In genomic region chr5:51731641-51732040, GRCh38 we compare ENCODE assay signal across 14 cellular contexts.
"Had no signal": no experiment of that assay in that cellular context is flagged by ENCODE, and none has a peak within 500 bp of the region (broad histone marks: within the 10 kb centered on the region; RNA-seq: fewer than 3 reads in every experiment).

No MANE protein-coding gene starts in this region.

- H3K4me3 ChIP-seq: colonic mucosa, heart right ventricle, left ventricle myocardium inferior, ovary had no signal

- H3K27me3 Mint-ChIP-seq: activated naive CD8-positive, alpha-beta T cell treated with anti-CD3 and anti-CD28 coated beads, Interleukin-2, amount 10 ng/mL, durations not matched to agents 7 days and 5 days had no signal

- H3K27ac Mint-ChIP-seq: activated naive CD8-positive, alpha-beta T cell treated with anti-CD3 and anti-CD28 coated beads, Interleukin-2, amount 10 ng/mL, durations not matched to agents 7 days and 5 days had no signal

- ATAC-seq: activated T-cell treated with anti-CD3 and anti-CD28 coated beads, Interleukin-2, amount 50 U/mL, for 4 hours; heart right ventricle had no signal

- DNase-seq: activated CD4-positive, alpha-beta T cell treated with anti-CD3 and anti-CD28 coated beads for 1 hour; activated CD4-positive, alpha-beta T cell treated with anti-CD3 and anti-CD28 coated beads, Interleukin-2, amount 50 U/mL, for 48 hours; activated effector memory CD4-positive, alpha-beta T cell treated with anti-CD3 and anti-CD28 coated beads, Interleukin-2, amount 50 U/mL, for 16 hours; activated naive CD8-positive, alpha-beta T cell treated with anti-CD3 and anti-CD28 coated beads, Interleukin-2, amount 10 ng/mL, durations not matched to agents 7 days and 5 days; activated T-cell treated with anti-CD3 and anti-CD28 coated beads, Interleukin-2, amount 50 U/mL, for 4 hours; caudate nucleus; colonic mucosa; effector CD4-positive, alpha-beta T cell; heart right ventricle; islet precursor cell; left ventricle myocardium inferior; ovary; stimulated activated CD4-positive, alpha-beta T cell treated with anti-CD3 and anti-CD28 coated beads, Interleukin-4, amount 100 ng/mL, for 1 hour had no signal

- H3K36me3 Mint-ChIP-seq: activated naive CD8-positive, alpha-beta T cell treated with anti-CD3 and anti-CD28 coated beads, Interleukin-2, amount 10 ng/mL, durations not matched to agents 7 days and 5 days had no signal

- H3K4me1 Mint-ChIP-seq: activated naive CD8-positive, alpha-beta T cell treated with anti-CD3 and anti-CD28 coated beads, Interleukin-2, amount 10 ng/mL, durations not matched to agents 7 days and 5 days; neural crest cell had no signal

- H3K4me3 Mint-ChIP-seq: activated naive CD8-positive, alpha-beta T cell treated with anti-CD3 and anti-CD28 coated beads, Interleukin-2, amount 10 ng/mL, durations not matched to agents 7 days and 5 days; activated T-cell treated with anti-CD3 and anti-CD28 coated beads, Interleukin-2, amount 50 U/mL, for 4 hours; neural crest cell had no signal

- H3K9me3 Mint-ChIP-seq: neural crest cell had no signal
